10 cellular contexts compared by ENCODE assay signal in genomic region chr1:6001992-6002576, GRCh38. TPM values are rescaled to one million over a fixed set of nuclear protein-coding genes. Genes with fewer than 3 reads are reported as not detected.
DNase-seq lines count a peak whose midpoint lies in the region; ATAC-seq, FAIRE-seq and TF ChIP-seq lines count a peak whose summit lies in the region.
"Had no signal": no experiment of that assay in that cellular context is flagged by ENCODE, and none has a peak within 500 bp of the region (broad histone marks: within the 10 kb centered on the region; RNA-seq: fewer than 3 reads in every experiment).

No MANE protein-coding gene starts in this region.

- no peaks in the 10 kb centered on the region; the same call in 1 of the 2 replicates for H3K79me2 ChIP-seq in GM12878 (ENCODE audit: control insufficient read depth, insufficient read depth, low read length)
- no peaks in the 10 kb centered on the region for H3K79me2 ChIP-seq in osteoblast (ENCODE audit: insufficient read depth, low read length)

- TF ChIP-seq RAD21 in GM12878 (IDR thresholded peaks at IDR 0.05; ENCODE audit: insufficient read depth, low read depth, low read length) = no peak

- H3K36me3 ChIP-seq in GM12878 (ENCODE audit: control insufficient read depth in 2 of 2, insufficient read depth in 2 of 2, low read length in 1 of 2) = no peaks in the 10 kb centered on the region; a peak in 1 of 4 replicates
- H3K36me3 ChIP-seq in osteoblast (ENCODE audit: insufficient read depth, low read length) = no peaks in the 10 kb centered on the region
- H3K36me3 ChIP-seq: esophagus squamous epithelium had no signal

- no peak for TF ChIP-seq EP300 in GM12878 (IDR thresholded peaks at IDR 0.05; ENCODE audit: borderline replicate concordance in 1 of 2, control insufficient read depth in 1 of 2, low read depth in 2 of 2, low read length in 2 of 2)

- BruUV-seq in GM12878 (replicated peaks; lab: Mats Ljungman, UMichigan) = no TSS peak

- H4K20me1 ChIP-seq in GM12878 (ENCODE audit: control insufficient read depth, insufficient read depth) = no peaks in the 10 kb centered on the region
- peaks cover 10% of the 10 kb centered on the region for H4K20me1 ChIP-seq in osteoblast (ENCODE audit: insufficient read depth, low read length)

- FAIRE-seq in H54 (lab: Jason Lieb, UNC) (no peak), GM12878 (lab: Jason Lieb, UNC) (no peak)

- WGBS in GM12878 (ENCODE audit: insufficient coverage, insufficient replicate concordance, low lambda C conversion rate, missing lambda C conversion rate) = 66% methylated on average over 13 of the region's 13 CpGs

- RAD21 ChIA-PET in GM12878 (lab: Charles Lee; ENCODE audit: unreplicated experiment) = interaction anchor here (1.7 kb wide), 1 partner anchor 8 kb away, joined by 4 read pairs; no protein-coding TSS in a partner anchor

- H3K27me3 ChIP-seq in GM12878 (replicated peaks in 1 of 2; ENCODE audit: control insufficient read depth in 2 of 2, insufficient read depth in 2 of 2, low read length in 1 of 2) = no peaks in the 10 kb centered on the region
- H3K27me3 ChIP-seq in osteoblast (ENCODE audit: insufficient read depth, low read length) = no peaks in the 10 kb centered on the region

- CTCF ChIA-PET in GM12878 (lab: Yijun Ruan, JAX) = interaction anchor here (0.7 kb wide), 1 partner anchor 36 kb away, joined by 5 read pairs; no protein-coding TSS in a partner anchor

- no peak for TF ChIP-seq CTCF in GM12878 (IDR thresholded peaks at IDR 0.05 in 2 of 3, conservative IDR thresholded peaks at IDR 0.05 in 1 of 3; ENCODE audit: control insufficient read depth in 2 of 3, extremely low read depth in 1 of 3, insufficient read depth in 1 of 3, low read depth in 3 of 3, low read length in 3 of 3)
- no peak for TF ChIP-seq CTCF in osteoblast (IDR thresholded peaks at IDR 0.05; ENCODE audit: extremely low read depth, low read depth, low read length)

- in situ Hi-C loops in GM12878 (cut with MboI) = no loop called here

- intact Hi-C loops in GM12878 (cut with micrococcal nuclease; ENCODE audit: unreplicated experiment) = no loop called here

- H3K27ac ChIP-seq in GM12878 (ENCODE audit: control insufficient read depth, insufficient read depth) = no peak overlapping the region
- H3K27ac ChIP-seq in osteoblast (ENCODE audit: low read depth, low read length) = no peak overlapping the region
- H3K27ac ChIP-seq: esophagus squamous epithelium had no signal

- SMC1A ChIA-PET in GM12878 (lab: Charles Lee; ENCODE audit: uncharacterized antibody, unreplicated experiment) = no interaction called here

- no peak overlapping the region for H3K9ac ChIP-seq in GM12878 (ENCODE audit: control insufficient read depth, insufficient read depth, low read length)

- no peak overlapping the region for H2AFZ ChIP-seq in GM12878 (ENCODE audit: control insufficient read depth, low read depth, low read length)
- no peak overlapping the region for H2AFZ ChIP-seq in osteoblast (ENCODE audit: low read length)

- POLR2A ChIA-PET in GM12878 (lab: Charles Lee) = interaction anchor here (0.9 kb wide), 1 partner anchor 10 kb away, joined by 3 read pairs; the partner anchor contains the start of gene NPHP4

- H3K9me3 ChIP-seq in GM12878 (replicated peaks; ENCODE audit: control insufficient read depth, insufficient read depth, low read length) (no peaks in the 10 kb centered on the region), osteoblast (ENCODE audit: low read depth, low read length) (no peaks in the 10 kb centered on the region)
- H3K9me3 ChIP-seq: esophagus squamous epithelium had no signal

- ATAC-seq in GM12878 (peak; percentile 45; the same call in 2 of the 3 replicates), HG03159 (IDR thresholded peaks at IDR 0.05; ENCODE audit: unreplicated experiment) (no peak), GM18873 (IDR thresholded peaks at IDR 0.05; ENCODE audit: low FRiP score, unreplicated experiment) (no peak)

- DNase-seq in H54 (ENCODE audit: insufficient read length, low spot score) = peak; percentile 41
- DNase-seq in NCI-H2029 treated with DMSO at 0.1 percent for 48 hours (lab: John Stamatoyannopoulos, UW) = peak; percentile 37
- no peak for DNase-seq in GM12878 (ENCODE audit: low read depth, low spot score)
- DNase-seq in osteoblast (ENCODE audit: insufficient read length, low spot score, missing footprints) = peak; percentile 82
- DNase-seq in stimulated activated CD4-positive, alpha-beta T cell treated with anti-CD3 and anti-CD28 coated beads, Interleukin-4, amount 100 ng/mL, for 4 hours = no peak
- DNase-seq in hepatic stellate cell (ENCODE audit: low spot score) = no peak
- DNase-seq: esophagus squamous epithelium, NCI-H526 had no signal

- no peaks in the 10 kb centered on the region for H3K4me1 ChIP-seq in GM12878 (ENCODE audit: control insufficient read depth, insufficient read depth, low read length)
- no peaks in the 10 kb centered on the region for H3K4me1 ChIP-seq in osteoblast (ENCODE audit: insufficient read depth, low read length)
- H3K4me1 ChIP-seq: esophagus squamous epithelium had no signal

- no peak for TF ChIP-seq POLR2A in H54 (IDR thresholded peaks at IDR 0.05; ENCODE audit: low read depth, low read length)
- no peak for TF ChIP-seq POLR2A in GM12878 (IDR thresholded peaks at IDR 0.05; ENCODE audit: low read depth, low read length)

- no peak overlapping the region for H3K4me3 ChIP-seq in GM12878
- H3K4me3 ChIP-seq in osteoblast (ENCODE audit: insufficient read depth, low read length) = no peak overlapping the region
- H3K4me3 ChIP-seq: esophagus squamous epithelium had no signal

- no peak overlapping the region for H3K4me2 ChIP-seq in GM12878 (ENCODE audit: control insufficient read depth, insufficient read depth)
- no peak overlapping the region for H3K4me2 ChIP-seq in osteoblast (ENCODE audit: insufficient read depth, low read length)

TF ChIP-seq in GM12878, 131 proteins besides CTCF, POLR2A, EP300 and RAD21 (continues in another document):
- TF ChIP-seq USF2 (IDR thresholded peaks at IDR 0.05; ENCODE audit: borderline replicate concordance, low read depth, low read length) (no peak), IRF3 (IDR thresholded peaks at IDR 0.05) (no peak), RAD51 (IDR thresholded peaks at IDR 0.05) (no peak), JUND (IDR thresholded peaks at IDR 0.05; ENCODE audit: low read depth, low read length) (no peak)

RNA-seq across cellular contexts. Expression of gene NPHP4, which starts 9.9 kb away (rescaled TPM):
- total RNA-seq in GM12878 (2013; cell fraction: nucleolus; rRNA removed) = 33.2 and 39.6 TPM in 2 replicates
- 3.2 and 3.8 TPM in 2 replicates for total RNA-seq in GM12878 (2014; rRNA removed)
- total RNA-seq in GM12878 (2014; rRNA removed; fragmentation: Illumina TruSeq; extraction: Trizol) = 2.1 TPM in 2 replicates
- total RNA-seq in GM12878 (2021) = 8.3 and 10.5 TPM in 2 replicates
- polyA plus RNA-seq in GM12878 (2011; ENCODE audit: low read depth) = 1.9 TPM
- polyA plus RNA-seq in GM12878 (2011; rRNA removed) = 1.6 and 2.9 TPM in 2 replicates
- polyA plus RNA-seq in GM12878 (2011; cell fraction: cytosol; rRNA removed) = 3.3 and 4.8 TPM in 2 replicates
- 41.4 and 46.9 TPM in 2 replicates for polyA plus RNA-seq in GM12878 (2011; cell fraction: nucleus; rRNA removed)
- 4.5 and 4.6 TPM in 2 replicates for polyA plus RNA-seq in GM12878 (2012)
- 1.4 and 2.6 TPM in 2 replicates for polyA plus RNA-seq in GM12878 (2014; fragmentation: Illumina TruSeq; extraction: Trizol)
- polyA plus RNA-seq in GM12878 (2014; fragmentation: Nextera tagmentation; extraction: Ambion mirVana) = under 1 TPM; 0.16 to 0.66 TPM
- 5.3 and 6.8 TPM in 2 replicates for polyA plus RNA-seq in GM12878 (2014; rRNA removed)
- polyA plus RNA-seq in GM12878 (2016; fragmentation: Nextera tagmentation; extraction: Ambion mirVana) = 1 to 10 TPM; 3.3 TPM
- polyA minus RNA-seq in GM12878 (2011; rRNA and poly(A)+ RNA removed) = 5.6 and 11.7 TPM in 2 replicates
- polyA minus RNA-seq in GM12878 (2011; cell fraction: cytosol; rRNA and poly(A)+ RNA removed) = 3.8 and 4.0 TPM in 2 replicates
- polyA minus RNA-seq in GM12878 (2011; cell fraction: nucleus; rRNA and poly(A)+ RNA removed) = 11.2 and 18.5 TPM in 2 replicates
- total RNA-seq in osteoblast = 6.5 and 8.0 TPM in 2 replicates

RNA-seq across cellular contexts. Expression of gene KCNAB2, which starts 43.6 kb away (rescaled TPM):
- 140 and 169 TPM in 2 replicates for total RNA-seq in GM12878 (2013; cell fraction: nucleolus; rRNA removed)
- total RNA-seq in GM12878 (2014; rRNA removed) = 46.6 and 55.6 TPM in 2 replicates
- 34.8 and 36.9 TPM in 2 replicates for total RNA-seq in GM12878 (2014; rRNA removed; fragmentation: Illumina TruSeq; extraction: Trizol)
- 118 and 123 TPM in 2 replicates for total RNA-seq in GM12878 (2021)
- polyA plus RNA-seq in GM12878 (2011; ENCODE audit: low read depth) = 19.6 TPM
- 59.0 and 117 TPM in 2 replicates for polyA plus RNA-seq in GM12878 (2011; rRNA removed)
- polyA plus RNA-seq in GM12878 (2011; cell fraction: cytosol; rRNA removed) = 99.8 and 112 TPM in 2 replicates
- 639 and 737 TPM in 2 replicates for polyA plus RNA-seq in GM12878 (2011; cell fraction: nucleus; rRNA removed)
- polyA plus RNA-seq in GM12878 (2012) = 60.1 and 83.6 TPM in 2 replicates
- 23.7 and 57.4 TPM in 2 replicates for polyA plus RNA-seq in GM12878 (2014; fragmentation: Illumina TruSeq; extraction: Trizol)
- polyA plus RNA-seq in GM12878 (2014; fragmentation: Nextera tagmentation; extraction: Ambion mirVana) = 1 to 10 TPM; 2.9 to 4.7 TPM
- 98.9 and 115 TPM in 2 replicates for polyA plus RNA-seq in GM12878 (2014; rRNA removed)
- 10 to 100 TPM; 67.5 to 73.2 TPM for polyA plus RNA-seq in GM12878 (2016; fragmentation: Nextera tagmentation; extraction: Ambion mirVana)
- polyA minus RNA-seq in GM12878 (2011; rRNA and poly(A)+ RNA removed) = 64.4 and 91.4 TPM in 2 replicates
- 39.9 and 41.6 TPM in 2 replicates for polyA minus RNA-seq in GM12878 (2011; cell fraction: cytosol; rRNA and poly(A)+ RNA removed)
- 90.3 and 105 TPM in 2 replicates for polyA minus RNA-seq in GM12878 (2011; cell fraction: nucleus; rRNA and poly(A)+ RNA removed)
- total RNA-seq in osteoblast = 5.0 and 5.8 TPM in 2 replicates

Comparison
In these comparisons a context has a peak if more than half of its experiments do, and no peak if none do; other contexts are left out.
1. DNase-seq: peak in H54 (single experiment), NCI-H2029 treated with DMSO at 0.1 percent for 48 hours (single experiment) and osteoblast (single experiment); none in GM12878 (single experiment), stimulated activated CD4-positive, alpha-beta T cell treated with anti-CD3 and anti-CD28 coated beads, Interleukin-4, amount 100 ng/mL, for 4 hours (0 of 2) and hepatic stellate cell (single experiment).